ENCODE assay signal across 18 cellular contexts in genomic region chr1:31196685-31197084, GRCh38. TPM values are rescaled to one million over a fixed set of nuclear protein-coding genes. Genes with fewer than 3 reads are reported as not detected.
DNase-seq lines count a peak whose midpoint lies in the region; ATAC-seq, FAIRE-seq and TF ChIP-seq lines count a peak whose summit lies in the region.
"Had no signal": no experiment of that assay in that cellular context is flagged by ENCODE, and none has a peak within 500 bp of the region (broad histone marks: within the 10 kb centered on the region; RNA-seq: fewer than 3 reads in every experiment).

No MANE protein-coding gene starts in this region.

- WGBS in small intestine, 3 donors = 28 to 76% (median 45%) methylated on average over 2 of the region's 2 CpGs

- H3K4me3 ChIP-seq in RWPE2 (ENCODE audit: severe bottlenecking) = no peak overlapping the region
- H3K4me3 ChIP-seq in fibroblast of mammary gland (ENCODE audit: control insufficient read depth, low read depth, low read length) = no peak overlapping the region
- no peak overlapping the region for H3K4me3 ChIP-seq in small intestine (ENCODE audit: low read depth in 1 of 2, low read length in 2 of 2)
- H3K4me3 ChIP-seq: dorsolateral prefrontal cortex, Peyer's patch, stomach, vagina had no signal

- intact Hi-C loops in posterior cingulate gyrus (cut with DNase I) = no loop called here

- TF ChIP-seq CTCF in RWPE2 (IDR thresholded peaks at IDR 0.05; ENCODE audit: poor library complexity, severe bottlenecking) (no peak), fibroblast of mammary gland (conservative IDR thresholded peaks at IDR 0.05; ENCODE audit: control insufficient read depth, insufficient read depth, low read depth, low read length) (no peak)

- DNase-seq in HCEC 1CT (peak; percentile 86), RWPE2 (ENCODE audit: low spot score) (no peak), fibroblast of mammary gland (ENCODE audit: low read depth) (peak; percentile 95), small intestine (peak; percentile 24), posterior cingulate gyrus (no peak), DMS 273 treated with DMSO at 0.1 percent for 48 hours (lab: John Stamatoyannopoulos, UW) (no peak)
- DNase-seq: activated gamma-delta T cell; CD4-positive, CD25-positive, alpha-beta regulatory T cell; dorsolateral prefrontal cortex; immature natural killer cell; NCI-H2081 treated with DMSO at 0.1 percent for 48 hours; NCI-H69; Peyer's patch; stomach; T-cell had no signal

- no peaks in the 10 kb centered on the region for H3K9me3 ChIP-seq in RWPE2 (ENCODE audit: severe bottlenecking)
- no peaks in the 10 kb centered on the region for H3K9me3 ChIP-seq in small intestine (ENCODE audit: control insufficient read depth, low read depth)
- H3K9me3 ChIP-seq: Peyer's patch, stomach, vagina had no signal

- ATAC-seq in RWPE2 (ENCODE audit: low read depth) = peak; percentile 40; the same call in 1 of the 3 replicates
- no peak for ATAC-seq in HG03354 (IDR thresholded peaks at IDR 0.05; ENCODE audit: poor library complexity, severe bottlenecking, unreplicated experiment)
- ATAC-seq: T-cell, WTC11 had no signal

- no peaks in the 10 kb centered on the region for H3K4me1 ChIP-seq in RWPE2 (ENCODE audit: insufficient read depth, poor library complexity, severe bottlenecking)
- H3K4me1 ChIP-seq in small intestine (ENCODE audit: control insufficient read depth in 2 of 2, insufficient read depth in 1 of 2, low read depth in 1 of 2, low read length in 1 of 2) = no peaks in the 10 kb centered on the region
- H3K4me1 ChIP-seq: Peyer's patch, stomach, vagina had no signal

- H3K27me3 ChIP-seq in RWPE2 (ENCODE audit: insufficient read depth, poor library complexity, severe bottlenecking) (no peaks in the 10 kb centered on the region), small intestine (ENCODE audit: control insufficient read depth in 2 of 2, insufficient read depth in 2 of 2, low read length in 2 of 2) (no peaks in the 10 kb centered on the region)
- H3K27me3 ChIP-seq: dorsolateral prefrontal cortex, Peyer's patch, vagina had no signal

- H3K27ac ChIP-seq in RWPE2 (ENCODE audit: poor library complexity, severe bottlenecking) (no peak overlapping the region), small intestine (ENCODE audit: low read depth in 1 of 2, low read length in 1 of 2) (no peak overlapping the region)
- H3K27ac ChIP-seq: Peyer's patch, stomach, vagina had no signal

- no peak for FAIRE-seq in small intestine (lab: Jason Lieb, UNC)

- H3K36me3 ChIP-seq in RWPE2 (ENCODE audit: low read depth) (no peaks in the 10 kb centered on the region), small intestine (ENCODE audit: control insufficient read depth in 2 of 2, insufficient read depth in 2 of 2, low read length in 2 of 2) (no peaks in the 10 kb centered on the region)
- H3K36me3 ChIP-seq: Peyer's patch, stomach, vagina had no signal

RNA-seq across cellular contexts. Expression of gene NKAIN1, which starts 43.0 kb away (rescaled TPM):
- under 1 TPM in 1 of 3 donors, not detected in 2; 0.94 TPM for polyA plus RNA-seq in small intestine
- polyA plus RNA-seq: CD4-positive, CD25-positive, alpha-beta regulatory T cell had no signal

Comparison
In these comparisons a context has a peak if more than half of its experiments do, and no peak if none do; other contexts are left out.
1. DNase-seq: peak in HCEC 1CT (single experiment), fibroblast of mammary gland (single experiment) and small intestine (single experiment); none in RWPE2 (single experiment), posterior cingulate gyrus (0 of 10) and DMS 273 treated with DMSO at 0.1 percent for 48 hours (single experiment).